Comparison of ENCODE assay signal across 12 cellular contexts in genomic region chr6:11650297-11650696, GRCh38.
DNase-seq lines count a peak whose midpoint lies in the region; ATAC-seq and TF ChIP-seq lines count a peak whose summit lies in the region.
"Had no signal": no experiment of that assay in that cellular context is flagged by ENCODE, and none has a peak within 500 bp of the region (broad histone marks: within the 10 kb centered on the region; RNA-seq: fewer than 3 reads in every experiment).

No MANE protein-coding gene starts in this region.

- peak overlapping the region; percentile 41; the same call in 2 of the 3 replicates for H3K4me3 Mint-ChIP-seq in GM23338
- H3K4me3 Mint-ChIP-seq: activated naive CD8-positive, alpha-beta T cell treated with anti-CD3 and anti-CD28 coated beads, Interleukin-2, amount 10 ng/mL, durations not matched to agents 7 days and 5 days; immature natural killer cell had no signal

- no peak overlapping the region for H2AFZ ChIP-seq in GM23338
- H2AFZ ChIP-seq in osteoblast (ENCODE audit: low read length): peak overlapping the region; percentile 2

- H3K27me3 ChIP-seq in GM23338 (ENCODE audit: insufficient read depth) (no peaks in the 10 kb centered on the region), gastroesophageal sphincter (no peaks in the 10 kb centered on the region), osteoblast (ENCODE audit: insufficient read depth, low read length) (no peaks in the 10 kb centered on the region)
- H3K27me3 ChIP-seq: suprapubic skin had no signal

- peaks cover 0 to 7% (median 0%) of the 10 kb centered on the region in 3 donors for H3K9me3 ChIP-seq in gastroesophageal sphincter
- H3K9me3 ChIP-seq in osteoblast (ENCODE audit: low read depth, low read length): no peaks in the 10 kb centered on the region
- H3K9me3 ChIP-seq: suprapubic skin had no signal

- peak; percentile 94 for ATAC-seq in GM23338
- ATAC-seq in SK-N-SH treated with all-trans-retinoic acid at 6 μM for 48 hours: peak; percentile 13; the same call in 1 of the 3 replicates
- ATAC-seq in gastroesophageal sphincter: peak; percentile 47
- no peak for ATAC-seq in HG03442 (IDR thresholded peaks at IDR 0.05; ENCODE audit: unreplicated experiment)

- H3K9me3 Mint-ChIP-seq in GM23338: peaks cover 29% of the 10 kb centered on the region
- H3K9me3 Mint-ChIP-seq: activated naive CD8-positive, alpha-beta T cell treated with anti-CD3 and anti-CD28 coated beads, Interleukin-2, amount 10 ng/mL, durations not matched to agents 7 days and 5 days; immature natural killer cell had no signal

- peak; percentile 90 for DNase-seq in GM23338 (ENCODE audit: low spot score)
- DNase-seq in osteoblast (ENCODE audit: insufficient read length, low spot score, missing footprints): no peak
- no peak for DNase-seq in activated T-cell treated with anti-CD3 and anti-CD28 coated beads for 4 hours
- no peak for DNase-seq in SK-N-DZ (ENCODE audit: low spot score)
- no peak for DNase-seq in stimulated activated CD8-positive, alpha-beta memory T cell treated with anti-CD3 and anti-CD28 coated beads, Interleukin-4, amount 100 ng/mL, for 48 hours
- DNase-seq: activated naive CD8-positive, alpha-beta T cell treated with anti-CD3 and anti-CD28 coated beads, Interleukin-2, amount 10 ng/mL, durations not matched to agents 7 days and 5 days; immature natural killer cell; NCI-H510A had no signal

- H3K4me1 ChIP-seq in GM23338 (ENCODE audit: insufficient read depth): peaks cover 30% of the 10 kb centered on the region
- H3K4me1 ChIP-seq in gastroesophageal sphincter: peaks cover 0 to 14% (median 0%) of the 10 kb centered on the region in 3 donors
- H3K4me1 ChIP-seq in osteoblast (ENCODE audit: insufficient read depth, low read length): peaks cover 36% of the 10 kb centered on the region

- H3K4me3 ChIP-seq in GM23338: no peak overlapping the region
- H3K4me3 ChIP-seq in gastroesophageal sphincter: no peak overlapping the region
- H3K4me3 ChIP-seq in osteoblast (ENCODE audit: insufficient read depth, low read length): no peak overlapping the region
- H3K4me3 ChIP-seq: suprapubic skin had no signal

- peak overlapping the region; percentile 96 for H3K27ac Mint-ChIP-seq in GM23338
- H3K27ac Mint-ChIP-seq: activated naive CD8-positive, alpha-beta T cell treated with anti-CD3 and anti-CD28 coated beads, Interleukin-2, amount 10 ng/mL, durations not matched to agents 7 days and 5 days; immature natural killer cell had no signal

- H3K79me2 ChIP-seq in GM23338 (replicated peaks; ENCODE audit: insufficient read depth) (no peaks in the 10 kb centered on the region), osteoblast (ENCODE audit: insufficient read depth, low read length) (no peaks in the 10 kb centered on the region)

- peak overlapping the region; percentile 95 for H3K27ac ChIP-seq in GM23338 (ENCODE audit: low read depth)
- peak overlapping the region in 3 of 4 donors; percentile 35 to 43 (median 35) for H3K27ac ChIP-seq in gastroesophageal sphincter
- H3K27ac ChIP-seq in osteoblast (ENCODE audit: low read depth, low read length): peak overlapping the region; percentile 3
- H3K27ac ChIP-seq: suprapubic skin had no signal

- no peak for TF ChIP-seq POLR2A in gastroesophageal sphincter (IDR thresholded peaks at IDR 0.05)

- no peaks in the 10 kb centered on the region for H3F3A ChIP-seq in GM23338 (replicated peaks; ENCODE audit: low read depth)

- H4K20me1 ChIP-seq in GM23338 (replicated peaks; ENCODE audit: insufficient read depth): no peaks in the 10 kb centered on the region
- H4K20me1 ChIP-seq in osteoblast (ENCODE audit: insufficient read depth, low read length): no peaks in the 10 kb centered on the region

- TF ChIP-seq EP300 in gastroesophageal sphincter (IDR thresholded peaks at IDR 0.05): no peak

- H3K4me2 ChIP-seq in GM23338 (peak overlapping the region; percentile 33), osteoblast (ENCODE audit: insufficient read depth, low read length) (no peak overlapping the region)

- peaks cover 7% of the 10 kb centered on the region; the same call in 1 of the 2 replicates for H3K36me3 ChIP-seq in GM23338 (ENCODE audit: insufficient read depth)
- H3K36me3 ChIP-seq in gastroesophageal sphincter: no peaks in the 10 kb centered on the region
- H3K36me3 ChIP-seq in osteoblast (ENCODE audit: insufficient read depth, low read length): no peaks in the 10 kb centered on the region
- H3K36me3 ChIP-seq: suprapubic skin had no signal

- H3K9me2 ChIP-seq in GM23338 (ENCODE audit: insufficient read depth): 0 out of 2 replicates have a peak, but pooled peaks cover 5% of the 10 kb centered on the region

- peaks cover 17% of the 10 kb centered on the region for H3K27me3 Mint-ChIP-seq in GM23338 (ENCODE audit: insufficient read depth, low read depth, poor library complexity)

- WGBS in gastroesophageal sphincter (ENCODE audit: low coverage in 1 of 2), 2 donors: 40 to 75% methylated on average over 2 to 5 of the region's 5 CpGs

- H3K4me1 Mint-ChIP-seq in GM23338: peaks cover 59% of the 10 kb centered on the region
- H3K4me1 Mint-ChIP-seq: immature natural killer cell had no signal

- peaks cover 35% of the 10 kb centered on the region for H3K36me3 Mint-ChIP-seq in GM23338 (ENCODE audit: low read depth)
- H3K36me3 Mint-ChIP-seq: activated naive CD8-positive, alpha-beta T cell treated with anti-CD3 and anti-CD28 coated beads, Interleukin-2, amount 10 ng/mL, durations not matched to agents 7 days and 5 days; immature natural killer cell had no signal

- TF ChIP-seq CTCF in GM23338 (conservative IDR thresholded peaks at IDR 0.05; ENCODE audit: low read depth in 2 of 2) (no peak), gastroesophageal sphincter (IDR thresholded peaks at IDR 0.05) (no peak), osteoblast (IDR thresholded peaks at IDR 0.05; ENCODE audit: extremely low read depth, low read depth, low read length) (no peak)

TF ChIP-seq in GM23338, 12 proteins besides CTCF, POLR2A, EP300 and RAD21 (continues in another document):
- peak; percentile 98 for TF ChIP-seq NANOG (IDR thresholded peaks at IDR 0.05; ENCODE audit: borderline replicate concordance)
- TF ChIP-seq ETS1 (IDR thresholded peaks at IDR 0.05): peak; percentile 52; the same call in 1 of the 2 replicates

TF ChIP-seq in SK-N-SH treated with all-trans-retinoic acid at 6 μM for 48 hours, 23 proteins besides CTCF, POLR2A, EP300 and RAD21:
- TF ChIP-seq ARNTL (CRISPR knock-in tag; IDR thresholded peaks at IDR 0.05; ENCODE audit: borderline replicate concordance, low read depth) (no peak), ZNF565 (CRISPR knock-in tag; conservative IDR thresholded peaks at IDR 0.05; ENCODE audit: low read depth) (no peak), ZFP3 (CRISPR knock-in tag; IDR thresholded peaks at IDR 0.05) (no peak), ZNF70 (CRISPR knock-in tag; IDR thresholded peaks at IDR 0.05) (no peak), BACH2 (CRISPR knock-in tag; IDR thresholded peaks at IDR 0.05; ENCODE audit: borderline replicate concordance) (no peak), ISL1 (CRISPR knock-in tag; IDR thresholded peaks at IDR 0.05) (no peak), ZC3H10 (CRISPR knock-in tag; IDR thresholded peaks at IDR 0.05) (no peak)

Comparison
In these comparisons a context has a peak if more than half of its experiments do, and no peak if none do; other contexts are left out.
1. H3K27ac ChIP-seq: peak in every context shown above with its lines; median percentile 95 in GM23338; 35 in gastroesophageal sphincter; 3 in osteoblast.